26 cellular contexts compared by ENCODE assay signal in the genomic region with DNA sequence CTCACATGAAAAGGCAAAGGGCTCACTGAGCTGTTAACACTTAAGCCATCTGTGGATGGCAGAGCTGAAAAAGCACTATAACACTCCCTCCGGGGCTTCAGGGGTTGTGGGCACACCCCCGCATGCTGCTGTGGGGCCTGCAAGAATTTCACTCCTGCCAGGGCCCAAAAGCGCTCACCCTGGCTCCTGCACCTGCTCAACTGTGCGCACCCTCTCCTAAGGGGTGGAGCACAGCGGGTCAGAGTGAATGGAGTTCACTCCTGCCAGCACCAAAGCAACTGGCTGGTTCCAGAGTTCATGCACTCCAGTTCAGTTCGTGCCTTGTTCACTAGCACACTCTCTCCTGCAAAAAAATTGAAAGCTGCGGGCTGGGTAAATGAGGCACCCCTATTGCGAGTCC.
"Had no signal": no experiment of that assay in that cellular context is flagged by ENCODE, and none has a peak within 500 bp of the region (broad histone marks: within the 10 kb centered on the region; RNA-seq: fewer than 3 reads in every experiment).

No MANE protein-coding gene starts in this region.

- FAIRE-seq: astrocyte, urothelium cell line had no signal

- H3K27ac ChIP-seq: adrenal gland, coronary artery, left ventricle myocardium inferior, neutrophil, ovary, psoas muscle, tibial nerve, WERI-Rb-1 had no signal

- H3K4me3 Mint-ChIP-seq: activated naive CD8-positive, alpha-beta T cell; activated T-cell treated with anti-CD3 and anti-CD28 coated beads, Interleukin-2, amount 50 U/mL, for 24 hours; central memory CD8-positive, alpha-beta T cell; immature natural killer cell; mesothelial cell of epicardium; naive thymus-derived CD8-positive, alpha-beta T cell; stimulated activated effector memory CD8-positive, alpha-beta T cell treated with anti-CD3 and anti-CD28 coated beads, Interleukin-12 subunit alpha, Interleukin-12 subunit beta, amount 100 ng/mL, for 72 hours; stimulated activated naive CD8-positive, alpha-beta T cell treated with anti-CD3 and anti-CD28 coated beads, Interleukin-15, amount 100 ng/mL, for 72 hours had no signal

- H3K27ac Mint-ChIP-seq: activated naive CD8-positive, alpha-beta T cell; activated T-cell treated with anti-CD3 and anti-CD28 coated beads, Interleukin-2, amount 50 U/mL, for 24 hours; activated T-helper 2 cell treated with anti-CD3 and anti-CD28 coated beads, Interferon-gamma antibody, Interleukin-2, Interleukin-4, amounts not matched to agents 10 μg/mL and 5 μg/mL and 100 μg/mL, durations not matched to agents 14 hours and 24 hours and 36 hours; immature natural killer cell; mesothelial cell of epicardium; naive thymus-derived CD8-positive, alpha-beta T cell; stimulated activated effector memory CD8-positive, alpha-beta T cell treated with anti-CD3 and anti-CD28 coated beads, Interleukin-12 subunit alpha, Interleukin-12 subunit beta, amount 100 ng/mL, for 72 hours; stimulated activated naive CD8-positive, alpha-beta T cell treated with anti-CD3 and anti-CD28 coated beads, Interleukin-15, amount 100 ng/mL, for 72 hours had no signal

- H3K9me3 ChIP-seq: neutrophil, ovary, psoas muscle had no signal

- H3K27me3 Mint-ChIP-seq: central memory CD8-positive, alpha-beta T cell; stimulated activated naive CD8-positive, alpha-beta T cell treated with anti-CD3 and anti-CD28 coated beads, Interleukin-15, amount 100 ng/mL, for 72 hours had no signal

- H3K36me3 Mint-ChIP-seq: activated naive CD8-positive, alpha-beta T cell; immature natural killer cell; mesothelial cell of epicardium; naive thymus-derived CD8-positive, alpha-beta T cell; stimulated activated effector memory CD8-positive, alpha-beta T cell treated with anti-CD3 and anti-CD28 coated beads, Interleukin-12 subunit alpha, Interleukin-12 subunit beta, amount 100 ng/mL, for 72 hours had no signal

- H3K4me1 ChIP-seq: adrenal gland, left ventricle myocardium inferior, psoas muscle, tibial nerve had no signal

- ATAC-seq: naive thymus-derived CD8-positive, alpha-beta T cell; psoas muscle; right cardiac atrium; stimulated activated effector memory CD8-positive, alpha-beta T cell treated with anti-CD3 and anti-CD28 coated beads, Interleukin-12 subunit alpha, Interleukin-12 subunit beta, amount 100 ng/mL, for 72 hours; stimulated activated naive CD8-positive, alpha-beta T cell treated with anti-CD3 and anti-CD28 coated beads, Interleukin-15, amount 100 ng/mL, for 72 hours had no signal

- H3K27me3 ChIP-seq: adrenal gland, neutrophil, ovary, tibial nerve had no signal

- H3K9me3 Mint-ChIP-seq: activated T-cell treated with anti-CD3 and anti-CD28 coated beads, Interleukin-2, amount 50 U/mL, for 24 hours; activated T-helper 2 cell treated with anti-CD3 and anti-CD28 coated beads, Interferon-gamma antibody, Interleukin-2, Interleukin-4, amounts not matched to agents 10 μg/mL and 5 μg/mL and 100 μg/mL, durations not matched to agents 14 hours and 24 hours and 36 hours; central memory CD8-positive, alpha-beta T cell; stimulated activated effector memory CD8-positive, alpha-beta T cell treated with anti-CD3 and anti-CD28 coated beads, Interleukin-12 subunit alpha, Interleukin-12 subunit beta, amount 100 ng/mL, for 72 hours; stimulated activated naive CD8-positive, alpha-beta T cell treated with anti-CD3 and anti-CD28 coated beads, Interleukin-15, amount 100 ng/mL, for 72 hours had no signal

- H3K4me3 ChIP-seq: adrenal gland, coronary artery, left ventricle myocardium inferior, ovary, psoas muscle, tibial nerve had no signal

- H3K4me1 Mint-ChIP-seq: central memory CD8-positive, alpha-beta T cell; immature natural killer cell; naive thymus-derived CD8-positive, alpha-beta T cell; stimulated activated effector memory CD8-positive, alpha-beta T cell treated with anti-CD3 and anti-CD28 coated beads, Interleukin-12 subunit alpha, Interleukin-12 subunit beta, amount 100 ng/mL, for 72 hours; stimulated activated naive CD8-positive, alpha-beta T cell treated with anti-CD3 and anti-CD28 coated beads, Interleukin-15, amount 100 ng/mL, for 72 hours had no signal

- H3K36me3 ChIP-seq: adrenal gland, left ventricle myocardium inferior, neutrophil, ovary, tibial nerve, WERI-Rb-1 had no signal

- DNase-seq: activated CD4-positive, alpha-beta T cell treated with anti-CD3 and anti-CD28 coated beads for 1 hour; activated CD4-positive, alpha-beta T cell treated with anti-CD3 and anti-CD28 coated beads, Interleukin-2, amount 50 U/mL, for 4 hours; activated CD8-positive, alpha-beta memory T cell treated with anti-CD3 and anti-CD28 coated beads for 24 hours; activated CD8-positive, alpha-beta memory T cell treated with anti-CD3 and anti-CD28 coated beads, Interleukin-2, amount 50 U/mL, for 4 hours; activated naive CD4-positive, alpha-beta T cell; activated T-cell treated with anti-CD3 and anti-CD28 coated beads, Interleukin-2, amount 50 U/mL, for 24 hours; adrenal gland; immature natural killer cell; left ventricle myocardium inferior; naive thymus-derived CD8-positive, alpha-beta T cell; ovary; psoas muscle; right cardiac atrium; stimulated activated CD4-positive, alpha-beta T cell treated with anti-CD3 and anti-CD28 coated beads, Interleukin-1b, Interleukin-23, amount 100 ng/mL, for 48 hours; stimulated activated naive CD8-positive, alpha-beta T cell treated with anti-CD3 and anti-CD28 coated beads, Interleukin-15, amount 100 ng/mL, for 72 hours; WERI-Rb-1 had no signal
